ENCODE assay signal across 13 cellular contexts in genomic region chr6:144162977-144163376, GRCh38. TPM values are rescaled to one million over a fixed set of nuclear protein-coding genes. Genes with fewer than 3 reads are reported as not detected.
DNase-seq lines count a peak whose midpoint lies in the region; ATAC-seq, FAIRE-seq and TF ChIP-seq lines count a peak whose summit lies in the region.
"Had no signal": no experiment of that assay in that cellular context is flagged by ENCODE, and none has a peak within 500 bp of the region (broad histone marks: within the 10 kb centered on the region; RNA-seq: fewer than 3 reads in every experiment).

No MANE protein-coding gene starts in this region.

- intact Hi-C loops in upper lobe of right lung (cut with DNase I): no loop called here
- intact Hi-C loops in Right ventricle myocardium inferior (cut with DNase I): no loop called here
- intact Hi-C loops in activated CD4-positive, alpha-beta T cell treated with anti-CD3 and anti-CD28 coated beads for 36 hours (cut with DNase I, micrococcal nuclease): no loop called here

- peaks cover 5% of the 10 kb centered on the region for H3K4me1 Mint-ChIP-seq in activated CD4-positive, alpha-beta T cell treated with anti-CD3 and anti-CD28 coated beads for 36 hours

- POLR2A ChIA-PET in activated CD4-positive, alpha-beta T cell treated with anti-CD3 and anti-CD28 coated beads for 36 hours (lab: Charles Lee): no interaction called here

- H3K27ac Mint-ChIP-seq in activated CD4-positive, alpha-beta T cell treated with anti-CD3 and anti-CD28 coated beads for 36 hours: no peak overlapping the region
- H3K27ac Mint-ChIP-seq: activated CD8-positive, alpha-beta memory T cell treated with anti-CD3 and anti-CD28 coated beads, Interleukin-2, amount 10 ng/mL, durations not matched to agents 7 days and 5 days had no signal

- ATAC-seq in GM19463 (IDR thresholded peaks at IDR 0.05; ENCODE audit: unreplicated experiment): peak; percentile 72
- peak; percentile 76 for ATAC-seq in HG02981 (IDR thresholded peaks at IDR 0.05; ENCODE audit: unreplicated experiment)
- ATAC-seq in upper lobe of right lung: peak; percentile 34
- no peak for ATAC-seq in Right ventricle myocardium inferior
- ATAC-seq in HG03039 (IDR thresholded peaks at IDR 0.05; ENCODE audit: unreplicated experiment): no peak
- no peak for ATAC-seq in activated CD4-positive, alpha-beta T cell treated with anti-CD3 and anti-CD28 coated beads for 36 hours
- ATAC-seq: activated CD8-positive, alpha-beta memory T cell treated with anti-CD3 and anti-CD28 coated beads, Interleukin-2, amount 10 ng/mL, durations not matched to agents 7 days and 5 days had no signal

- no peak for FAIRE-seq in urothelium cell line (lab: Jason Lieb, UNC)
- FAIRE-seq: endothelial cell of umbilical vein had no signal

- no peaks in the 10 kb centered on the region for H3K9me3 ChIP-seq in upper lobe of right lung
- H3K9me3 ChIP-seq: ascending aorta, tibial nerve had no signal

- TF ChIP-seq CTCF in upper lobe of right lung (IDR thresholded peaks at IDR 0.05): no peak

- H3K27ac ChIP-seq in upper lobe of right lung: no peak overlapping the region
- H3K27ac ChIP-seq: ascending aorta, tibial nerve had no signal

- no peak overlapping the region for H3K4me3 Mint-ChIP-seq in activated CD4-positive, alpha-beta T cell treated with anti-CD3 and anti-CD28 coated beads for 36 hours
- H3K4me3 Mint-ChIP-seq: activated CD8-positive, alpha-beta memory T cell treated with anti-CD3 and anti-CD28 coated beads, Interleukin-2, amount 10 ng/mL, durations not matched to agents 7 days and 5 days had no signal

- H3K4me1 ChIP-seq in upper lobe of right lung: peaks cover 29% of the 10 kb centered on the region

- no peaks in the 10 kb centered on the region for H3K27me3 ChIP-seq in upper lobe of right lung
- H3K27me3 ChIP-seq: ascending aorta, tibial nerve had no signal

- peaks cover 3% of the 10 kb centered on the region for H3K36me3 ChIP-seq in upper lobe of right lung
- H3K36me3 ChIP-seq: ascending aorta, tibial nerve had no signal

- H3K9me3 Mint-ChIP-seq in activated CD4-positive, alpha-beta T cell treated with anti-CD3 and anti-CD28 coated beads for 36 hours (ENCODE audit: low read depth): no peaks in the 10 kb centered on the region

- H3K36me3 Mint-ChIP-seq in activated CD4-positive, alpha-beta T cell treated with anti-CD3 and anti-CD28 coated beads for 36 hours (ENCODE audit: low read depth): peaks cover 30% of the 10 kb centered on the region

- peak; percentile 95 for DNase-seq in NOMO-1 treated with DMSO at 0.1 percent for 48 hours (lab: John Stamatoyannopoulos, UW; ENCODE audit: unreplicated experiment)
- DNase-seq in upper lobe of right lung: no peak
- DNase-seq in urothelium cell line (ENCODE audit: low spot score): no peak
- no peak for DNase-seq in Right ventricle myocardium inferior (ENCODE audit: missing footprints)
- no peak for DNase-seq in activated CD4-positive, alpha-beta T cell treated with anti-CD3 and anti-CD28 coated beads for 36 hours
- DNase-seq: activated CD8-positive, alpha-beta memory T cell treated with anti-CD3 and anti-CD28 coated beads, Interleukin-2, amount 10 ng/mL, durations not matched to agents 7 days and 5 days; DMS79 treated with DMSO at 0.1 percent for 48 hours had no signal

- no peaks in the 10 kb centered on the region for H3K27me3 Mint-ChIP-seq in activated CD4-positive, alpha-beta T cell treated with anti-CD3 and anti-CD28 coated beads for 36 hours
- H3K27me3 Mint-ChIP-seq: activated CD8-positive, alpha-beta memory T cell treated with anti-CD3 and anti-CD28 coated beads, Interleukin-2, amount 10 ng/mL, durations not matched to agents 7 days and 5 days had no signal

- no peak overlapping the region for H3K4me3 ChIP-seq in upper lobe of right lung
- H3K4me3 ChIP-seq: ascending aorta, tibial nerve had no signal

- CTCF ChIA-PET in activated CD4-positive, alpha-beta T cell treated with anti-CD3 and anti-CD28 coated beads for 36 hours (lab: Charles Lee): no interaction called here

RNA-seq across cellular contexts. Expression of gene STX11, which starts 12.7 kb away (rescaled TPM):
- 49.6 TPM for total RNA-seq in upper lobe of right lung
- total RNA-seq in Right ventricle myocardium inferior: 11.1 TPM
- 10 to 100 TPM; 19.6 to 20.9 TPM for total RNA-seq in activated CD4-positive, alpha-beta T cell treated with anti-CD3 and anti-CD28 coated beads for 36 hours

Comparison
In these comparisons a context has a peak if more than half of its experiments do, and no peak if none do; other contexts are left out.
1. ATAC-seq: peak in GM19463 (single experiment), HG02981 (single experiment) and upper lobe of right lung (single experiment); none in Right ventricle myocardium inferior (single experiment), HG03039 (single experiment) and activated CD4-positive, alpha-beta T cell treated with anti-CD3 and anti-CD28 coated beads for 36 hours (single experiment).